In genomic region chr2:37873749-37874330, GRCh38 we compare ENCODE assay signal across 19 cellular contexts.
"Had no signal": no experiment of that assay in that cellular context is flagged by ENCODE, and none has a peak within 500 bp of the region (broad histone marks: within the 10 kb centered on the region; RNA-seq: fewer than 3 reads in every experiment).

No MANE protein-coding gene starts in this region.

- H3K36me3 Mint-ChIP-seq: activated naive CD4-positive, alpha-beta T cell treated with anti-CD3 and anti-CD28 coated beads, Interleukin-2, amount 50 U/mL, for 24 hours; natural killer cell had no signal

- H3K36me3 ChIP-seq: breast epithelium, colonic mucosa, esophagus squamous epithelium, gastrocnemius medialis, tibial artery, WERI-Rb-1 had no signal

- H3K4me3 ChIP-seq: breast epithelium, colonic mucosa, esophagus squamous epithelium, gastrocnemius medialis, lung, tibial artery had no signal

- H3K9me3 Mint-ChIP-seq: activated naive CD4-positive, alpha-beta T cell treated with anti-CD3 and anti-CD28 coated beads, Interleukin-2, amount 50 U/mL, for 24 hours; natural killer cell; stimulated activated naive CD8-positive, alpha-beta T cell treated with anti-CD3 and anti-CD28 coated beads, Interleukin-15, amount 100 ng/mL, for 72 hours had no signal

- ATAC-seq: activated CD8-positive, alpha-beta T cell treated with anti-CD3 and anti-CD28 coated beads, Interleukin-2, amount 10 ng/mL, durations not matched to agents 7 days and 5 days; gastrocnemius medialis; left colon; natural killer cell; stimulated activated naive CD8-positive, alpha-beta T cell treated with anti-CD3 and anti-CD28 coated beads, Interleukin-15, amount 100 ng/mL, for 72 hours had no signal

- DNase-seq: activated CD4-positive, alpha-beta T cell treated with anti-CD3 and anti-CD28 coated beads, Interleukin-2, amount 50 U/mL, for 1 hour; activated CD4-positive, CD25-positive, alpha-beta regulatory T cell treated with anti-CD3 and anti-CD28 coated beads, Interleukin-2, amount 50 U/mL, for 72 hours; activated CD8-positive, alpha-beta T cell treated with anti-CD3 and anti-CD28 coated beads, Interleukin-2, amount 10 ng/mL, durations not matched to agents 7 days and 5 days; activated effector memory CD4-positive, alpha-beta T cell treated with anti-CD3 and anti-CD28 coated beads, Interleukin-2, amount 50 U/mL, for 16 hours; colonic mucosa; esophagus squamous epithelium; gastrocnemius medialis; head of caudate nucleus; islet precursor cell; left colon; natural killer cell; stimulated activated CD4-positive, alpha-beta T cell treated with anti-CD3 and anti-CD28 coated beads, Interleukin-4, amount 100 ng/mL, for 24 hours; stimulated activated naive CD8-positive, alpha-beta T cell treated with anti-CD3 and anti-CD28 coated beads, Interleukin-15, amount 100 ng/mL, for 72 hours; T-helper 1 cell; tibial artery; WERI-Rb-1 had no signal

- H3K27ac Mint-ChIP-seq: activated CD8-positive, alpha-beta T cell treated with anti-CD3 and anti-CD28 coated beads, Interleukin-2, amount 10 ng/mL, durations not matched to agents 7 days and 5 days; natural killer cell had no signal

- H3K27me3 ChIP-seq: breast epithelium, colonic mucosa, gastrocnemius medialis, tibial artery had no signal

- H3K27ac ChIP-seq: colonic mucosa, gastrocnemius medialis, tibial artery, WERI-Rb-1 had no signal

- H3K4me3 Mint-ChIP-seq: activated CD8-positive, alpha-beta T cell treated with anti-CD3 and anti-CD28 coated beads, Interleukin-2, amount 10 ng/mL, durations not matched to agents 7 days and 5 days; activated naive CD4-positive, alpha-beta T cell treated with anti-CD3 and anti-CD28 coated beads, Interleukin-2, amount 50 U/mL, for 24 hours; natural killer cell had no signal

- H3K27me3 Mint-ChIP-seq: activated naive CD4-positive, alpha-beta T cell treated with anti-CD3 and anti-CD28 coated beads, Interleukin-2, amount 50 U/mL, for 24 hours had no signal

- H3K4me1 ChIP-seq: breast epithelium, colonic mucosa had no signal

- H3K9me3 ChIP-seq: breast epithelium, colonic mucosa, esophagus squamous epithelium, gastrocnemius medialis, tibial artery had no signal
